Comparison of ENCODE assay signal across 24 cellular contexts in genomic region chr2:42895134-42895795, GRCh38.
A peak's percentile ranks its signal among the peaks of the same experiment; 100 is the strongest.
DNase-seq lines count a peak whose midpoint lies in the region; ATAC-seq and TF ChIP-seq lines count a peak whose summit lies in the region.
"Had no signal": no experiment of that assay in that cellular context is flagged by ENCODE, and none has a peak within 500 bp of the region (broad histone marks: within the 10 kb centered on the region; RNA-seq: fewer than 3 reads in every experiment).

No MANE protein-coding gene starts in this region.

- H3K4me3 Mint-ChIP-seq in GM23338, result no peak overlapping the region
- H3K4me3 Mint-ChIP-seq: IgD-negative memory B cell, T-cell, type B pancreatic cell had no signal

- no peaks in the 10 kb centered on the region for H3K79me2 ChIP-seq in GM23338 (replicated peaks; ENCODE audit: insufficient read depth)

- ATAC-seq in GM23338 (no peak), HG02571 (IDR thresholded peaks at IDR 0.05; ENCODE audit: unreplicated experiment) (no peak)
- ATAC-seq: activated CD4-positive, CD25-positive, alpha-beta regulatory T cell treated with anti-CD3 and anti-CD28 coated beads, Interleukin-2, amount 50 U/mL, for 24 hours; T-cell had no signal

- H3K36me3 ChIP-seq in GM23338 (ENCODE audit: insufficient read depth), result no peaks in the 10 kb centered on the region
- H3K36me3 ChIP-seq: adrenal gland, BLaER1, brain microvascular endothelial cell, left ventricle myocardium inferior had no signal

- no peaks in the 10 kb centered on the region for H4K20me1 ChIP-seq in GM23338 (replicated peaks; ENCODE audit: insufficient read depth)
- H4K20me1 ChIP-seq: BLaER1 had no signal

- H3K4me1 ChIP-seq in GM23338 (ENCODE audit: insufficient read depth), result no peaks in the 10 kb centered on the region

- H3K27ac ChIP-seq in GM23338 (ENCODE audit: low read depth), result no peak overlapping the region
- H3K27ac ChIP-seq: adrenal gland, BLaER1, brain microvascular endothelial cell, left ventricle myocardium inferior had no signal

- no peak for TF ChIP-seq CTCF in GM23338 (conservative IDR thresholded peaks at IDR 0.05; ENCODE audit: low read depth in 2 of 2)
- no peak for TF ChIP-seq CTCF in NB4 (IDR thresholded peaks at IDR 0.05; ENCODE audit: low read depth, low read length)

- peaks cover 8% of the 10 kb centered on the region for H3K36me3 Mint-ChIP-seq in GM23338 (ENCODE audit: low read depth)
- H3K36me3 Mint-ChIP-seq: IgD-negative memory B cell, T-cell had no signal

- H3K27me3 Mint-ChIP-seq in GM23338 (ENCODE audit: insufficient read depth, low read depth, poor library complexity), result peaks cover 7% of the 10 kb centered on the region
- H3K27me3 Mint-ChIP-seq: IgD-negative memory B cell, T-cell, type B pancreatic cell had no signal

- no peaks in the 10 kb centered on the region for H3K9me2 ChIP-seq in GM23338 (ENCODE audit: insufficient read depth)

- TF ChIP-seq POLR2A in NB4 (IDR thresholded peaks at IDR 0.05; ENCODE audit: extremely low read depth, insufficient read length), result no peak

- H3K4me1 Mint-ChIP-seq in GM23338, result no peaks in the 10 kb centered on the region
- H3K4me1 Mint-ChIP-seq: T-cell had no signal

- DNase-seq in activated T-cell treated with anti-CD3 and anti-CD28 coated beads for 48 hours (ENCODE audit: low read depth) (peak; percentile 15), activated T-cell treated with anti-CD3 and anti-CD28 coated beads for 4 hours (no peak), GM23338 (ENCODE audit: low spot score) (no peak), NB4 (ENCODE audit: low read depth) (peak; percentile 50), kidney tubule cell (ENCODE audit: low spot score) (peak; percentile 23), NCI-H187 treated with DMSO at 0.1 percent for 48 hours (lab: John Stamatoyannopoulos, UW) (no peak)
- DNase-seq: activated gamma-delta T cell treated with Interleukin-2 at 50 U/mL for 16 hours, brain microvascular endothelial cell, DMS53, GDM1, H7, left ventricle myocardium inferior, NCI-H1105 treated with DMSO at 0.1 percent for 48 hours, NCI-H2029 treated with DMSO at 0.1 percent for 48 hours, NCI-H526 treated with DMSO at 0.1 percent for 48 hours, nucleus accumbens, RPMI8226, T-cell had no signal

- H3K4me2 ChIP-seq in GM23338, result no peak overlapping the region

- H3K4me3 ChIP-seq in GM23338 (no peak overlapping the region), NB4 (ENCODE audit: low read depth, low read length) (no peak overlapping the region)
- H3K4me3 ChIP-seq: adrenal gland, BLaER1, left ventricle myocardium inferior had no signal

- H2AFZ ChIP-seq in GM23338, result peak overlapping the region; percentile 69

- peaks cover 4% of the 10 kb centered on the region; the same call in 1 of the 3 replicates for H3K9me3 Mint-ChIP-seq in GM23338
- H3K9me3 Mint-ChIP-seq: T-cell had no signal

- no peak overlapping the region for H3K27ac Mint-ChIP-seq in GM23338
- H3K27ac Mint-ChIP-seq: IgD-negative memory B cell, T-cell, type B pancreatic cell had no signal

- H3K27me3 ChIP-seq in GM23338 (ENCODE audit: insufficient read depth), result no peaks in the 10 kb centered on the region
- H3K27me3 ChIP-seq: adrenal gland, BLaER1, brain microvascular endothelial cell had no signal

- no peaks in the 10 kb centered on the region for H3F3A ChIP-seq in GM23338 (replicated peaks; ENCODE audit: low read depth)

TF ChIP-seq in GM23338, 12 proteins besides CTCF, POLR2A, EP300 and RAD21:
- TF ChIP-seq NANOG (IDR thresholded peaks at IDR 0.05; ENCODE audit: borderline replicate concordance) (no peak), ETS1 (IDR thresholded peaks at IDR 0.05) (no peak), POLR2AphosphoS5 (IDR thresholded peaks at IDR 0.05; ENCODE audit: low read depth) (no peak), CREB1 (CRISPR knock-in tag; IDR thresholded peaks at IDR 0.05; ENCODE audit: low read depth) (no peak), ZNF462 (CRISPR knock-in tag; IDR thresholded peaks at IDR 0.05) (no peak), EZH2phosphoT487 (IDR thresholded peaks at IDR 0.05; ENCODE audit: unreplicated experiment) (no peak)

Comparison
In these comparisons a context has a peak if more than half of its experiments do, and no peak if none do; other contexts are left out.
1. DNase-seq: peak in activated T-cell treated with anti-CD3 and anti-CD28 coated beads for 48 hours (single experiment), NB4 (single experiment) and kidney tubule cell (single experiment); none in activated T-cell treated with anti-CD3 and anti-CD28 coated beads for 4 hours (single experiment), GM23338 (single experiment) and NCI-H187 treated with DMSO at 0.1 percent for 48 hours (single experiment).